22 cellular contexts compared by ENCODE assay signal in the genomic region with DNA sequence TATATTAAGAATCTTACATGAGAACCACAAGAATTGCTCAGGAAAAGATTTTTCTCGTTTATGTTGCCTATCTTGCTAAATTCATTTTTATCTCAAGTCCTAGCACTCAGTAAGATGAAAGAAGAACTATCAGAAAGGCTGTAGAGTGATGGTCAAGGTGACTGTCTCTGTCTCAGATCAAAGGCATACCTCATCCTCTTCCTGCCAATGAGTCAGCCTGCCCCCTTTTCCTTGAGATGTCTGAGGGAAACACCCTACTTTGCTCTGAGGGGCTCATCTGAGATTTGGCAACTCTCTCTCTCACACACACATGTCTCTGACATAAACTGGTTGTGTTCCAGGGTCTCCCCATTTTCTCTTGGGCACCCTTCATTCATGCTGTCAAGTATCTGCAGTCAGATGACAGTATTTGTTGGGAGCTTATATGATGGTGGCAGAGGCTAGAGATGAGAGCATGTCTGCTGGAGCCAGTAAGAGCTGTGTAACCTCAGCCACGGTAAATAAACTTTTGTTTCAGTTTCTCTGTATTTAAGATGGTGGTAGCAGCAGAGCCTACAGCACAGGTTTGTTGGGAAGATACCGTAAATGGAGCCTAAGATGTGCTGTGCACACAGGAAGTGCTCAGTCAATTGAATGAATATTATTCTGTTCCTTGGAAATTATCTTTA. TPM values are rescaled to one million over a fixed set of nuclear protein-coding genes. Genes with fewer than 3 reads are reported as not detected.
DNase-seq lines count a peak whose midpoint lies in the region; ATAC-seq and TF ChIP-seq lines count a peak whose summit lies in the region.
"Had no signal": no experiment of that assay in that cellular context is flagged by ENCODE, and none has a peak within 500 bp of the region (broad histone marks: within the 10 kb centered on the region; RNA-seq: fewer than 3 reads in every experiment).

No MANE protein-coding gene starts in this region.

- no peaks in the 10 kb centered on the region for H3K36me3 ChIP-seq in MM.1S (replicated peaks; ENCODE audit: insufficient read depth, low read length)
- H3K36me3 ChIP-seq in CD8-positive, alpha-beta memory T cell (ENCODE audit: insufficient read depth, low read length), result no peaks in the 10 kb centered on the region
- H3K36me3 ChIP-seq in PC-9 (ENCODE audit: low read depth), result no peaks in the 10 kb centered on the region
- H3K36me3 ChIP-seq: MG63, Peyer's patch had no signal

- H3K79me2 ChIP-seq in MM.1S (ENCODE audit: low read length) (no peaks in the 10 kb centered on the region), PC-9 (ENCODE audit: low read depth) (no peaks in the 10 kb centered on the region)

- H3K9ac ChIP-seq in MM.1S (ENCODE audit: low read length), result no peak overlapping the region

- H3K27me3 ChIP-seq in MM.1S (replicated peaks; ENCODE audit: insufficient read depth, low read length) (no peaks in the 10 kb centered on the region), PC-9 (ENCODE audit: insufficient read depth, low read depth) (no peaks in the 10 kb centered on the region)
- H3K27me3 ChIP-seq in CD8-positive, alpha-beta memory T cell (ENCODE audit: insufficient read depth, low read length, poor library complexity, severe bottlenecking), result no peaks in the 10 kb centered on the region
- H3K27me3 ChIP-seq: MG63, Peyer's patch had no signal

- no peaks in the 10 kb centered on the region for H3K9me3 Mint-ChIP-seq in activated naive CD8-positive, alpha-beta T cell treated with anti-CD3 and anti-CD28 coated beads, Interleukin-2, amount 10 ng/mL, durations not matched to agents 7 days and 5 days
- no peaks in the 10 kb centered on the region for H3K9me3 Mint-ChIP-seq in activated naive CD8-positive, alpha-beta T cell treated with anti-CD3 and anti-CD28 coated beads for 36 hours
- no peaks in the 10 kb centered on the region for H3K9me3 Mint-ChIP-seq in activated CD8-positive, alpha-beta T cell treated with anti-CD3 and anti-CD28 coated beads for 36 hours
- no peaks in the 10 kb centered on the region for H3K9me3 Mint-ChIP-seq in stimulated activated effector memory CD8-positive, alpha-beta T cell treated with anti-CD3 and anti-CD28 coated beads, Interleukin-12 subunit alpha, Interleukin-12 subunit beta, amount 100 ng/mL, for 72 hours
- H3K9me3 Mint-ChIP-seq in CD8-positive, alpha-beta memory T cell, result no peaks in the 10 kb centered on the region
- H3K9me3 Mint-ChIP-seq: T-cell had no signal

- intact Hi-C loops in activated CD8-positive, alpha-beta T cell treated with anti-CD3 and anti-CD28 coated beads for 36 hours (cut with micrococcal nuclease), result no loop called here
- intact Hi-C loops in PC-9 (cut with micrococcal nuclease; ENCODE audit: unreplicated experiment), result no loop called here

- CTCF ChIA-PET in activated CD8-positive, alpha-beta T cell treated with anti-CD3 and anti-CD28 coated beads for 36 hours (lab: Charles Lee), result no interaction called here
- CTCF ChIA-PET in CD8-positive, alpha-beta memory T cell (lab: Charles Lee), result no interaction called here
- CTCF ChIA-PET in PC-9 (lab: Charles Lee), result no interaction called here

- no peaks in the 10 kb centered on the region for H3K9me3 ChIP-seq in MM.1S (replicated peaks; ENCODE audit: insufficient read depth, low read length)
- no peaks in the 10 kb centered on the region for H3K9me3 ChIP-seq in CD8-positive, alpha-beta memory T cell (ENCODE audit: low read length)
- no peaks in the 10 kb centered on the region for H3K9me3 ChIP-seq in PC-9 (ENCODE audit: insufficient read depth, low read depth)
- H3K9me3 ChIP-seq: MG63, Peyer's patch had no signal

- POLR2A ChIA-PET in activated naive CD8-positive, alpha-beta T cell treated with anti-CD3 and anti-CD28 coated beads, Interleukin-2, amount 10 ng/mL, durations not matched to agents 7 days and 5 days (lab: Charles Lee), result no interaction called here
- POLR2A ChIA-PET in activated CD8-positive, alpha-beta T cell treated with anti-CD3 and anti-CD28 coated beads for 36 hours (lab: Charles Lee), result no interaction called here
- POLR2A ChIA-PET in CD8-positive, alpha-beta memory T cell (lab: Charles Lee), result no interaction called here
- POLR2A ChIA-PET in PC-9 (lab: Charles Lee; ENCODE audit: unreplicated experiment), result no interaction called here

- peak overlapping the region; percentile 30 for H3K4me3 Mint-ChIP-seq in activated naive CD8-positive, alpha-beta T cell treated with anti-CD3 and anti-CD28 coated beads, Interleukin-2, amount 10 ng/mL, durations not matched to agents 7 days and 5 days
- no peak overlapping the region for H3K4me3 Mint-ChIP-seq in activated naive CD8-positive, alpha-beta T cell treated with anti-CD3 and anti-CD28 coated beads for 36 hours
- H3K4me3 Mint-ChIP-seq in activated CD8-positive, alpha-beta T cell treated with anti-CD3 and anti-CD28 coated beads for 36 hours, result no peak overlapping the region
- H3K4me3 Mint-ChIP-seq in stimulated activated effector memory CD8-positive, alpha-beta T cell treated with anti-CD3 and anti-CD28 coated beads, Interleukin-12 subunit alpha, Interleukin-12 subunit beta, amount 100 ng/mL, for 72 hours, result no peak overlapping the region
- no peak overlapping the region for H3K4me3 Mint-ChIP-seq in CD8-positive, alpha-beta memory T cell
- H3K4me3 Mint-ChIP-seq: T-cell had no signal

- H3K9me2 ChIP-seq in MM.1S (replicated peaks; ENCODE audit: insufficient read depth, low read length) (no peaks in the 10 kb centered on the region), PC-9 (ENCODE audit: insufficient read depth) (no peaks in the 10 kb centered on the region)

- TF ChIP-seq CTCF in MM.1S (IDR thresholded peaks at IDR 0.05; ENCODE audit: low read length) (no peak), PC-9 (conservative IDR thresholded peaks at IDR 0.05) (no peak)
- no peak for TF ChIP-seq CTCF in activated CD8-positive, alpha-beta T cell treated with anti-CD3 and anti-CD28 coated beads for 36 hours (IDR thresholded peaks at IDR 0.05)

- H3K4me1 ChIP-seq in MM.1S (ENCODE audit: low read length) (no peaks in the 10 kb centered on the region), PC-9 (replicated peaks; ENCODE audit: insufficient read depth) (no peaks in the 10 kb centered on the region)
- no peaks in the 10 kb centered on the region for H3K4me1 ChIP-seq in CD8-positive, alpha-beta memory T cell (ENCODE audit: insufficient read depth, low read length)
- H3K4me1 ChIP-seq: Peyer's patch had no signal

- H3K4me2 ChIP-seq in MM.1S (ENCODE audit: low read depth, low read length) (peak overlapping the region; percentile 10; the same call in 1 of the 2 replicates), PC-9 (no peak overlapping the region)

- H3K27ac ChIP-seq in MM.1S (ENCODE audit: low read length), result no peak overlapping the region
- no peak overlapping the region for H3K27ac ChIP-seq in CD8-positive, alpha-beta memory T cell (ENCODE audit: low read depth, low read length)
- H3K27ac ChIP-seq in PC-9, result no peak overlapping the region
- H3K27ac ChIP-seq: Peyer's patch had no signal

- no peak for DNase-seq in activated naive CD8-positive, alpha-beta T cell treated with anti-CD3 and anti-CD28 coated beads, Interleukin-2, amount 10 ng/mL, durations not matched to agents 7 days and 5 days
- no peak for DNase-seq in activated naive CD8-positive, alpha-beta T cell treated with anti-CD3 and anti-CD28 coated beads for 36 hours
- DNase-seq in MM.1S, result no peak
- DNase-seq in activated CD8-positive, alpha-beta T cell treated with anti-CD3 and anti-CD28 coated beads for 36 hours, result peak; percentile 2
- DNase-seq in stimulated activated effector memory CD8-positive, alpha-beta T cell treated with anti-CD3 and anti-CD28 coated beads, Interleukin-12 subunit alpha, Interleukin-12 subunit beta, amount 100 ng/mL, for 72 hours (ENCODE audit: low spot score in 2 of 2), result no peak
- no peak for DNase-seq in CD8-positive, alpha-beta memory T cell
- no peak for DNase-seq in PC-9
- DNase-seq: DMS53, IMR-90, KG1, MG63, NCI-H2029, NCI-H446 treated with DMSO at 0.1 percent for 48 hours, NCI-H526 treated with DMSO at 0.1 percent for 48 hours, Peyer's patch, T-cell had no signal

- H2AFZ ChIP-seq in MM.1S (ENCODE audit: low read length) (peak overlapping the region; percentile 29; the same call in 1 of the 2 replicates), PC-9 (no peak overlapping the region)

- peaks cover 11% of the 10 kb centered on the region for H3K4me1 Mint-ChIP-seq in activated naive CD8-positive, alpha-beta T cell treated with anti-CD3 and anti-CD28 coated beads, Interleukin-2, amount 10 ng/mL, durations not matched to agents 7 days and 5 days
- no peaks in the 10 kb centered on the region for H3K4me1 Mint-ChIP-seq in activated naive CD8-positive, alpha-beta T cell treated with anti-CD3 and anti-CD28 coated beads for 36 hours
- H3K4me1 Mint-ChIP-seq in activated CD8-positive, alpha-beta T cell treated with anti-CD3 and anti-CD28 coated beads for 36 hours (ENCODE audit: low read depth), result peaks cover 2% of the 10 kb centered on the region
- H3K4me1 Mint-ChIP-seq in stimulated activated effector memory CD8-positive, alpha-beta T cell treated with anti-CD3 and anti-CD28 coated beads, Interleukin-12 subunit alpha, Interleukin-12 subunit beta, amount 100 ng/mL, for 72 hours, result no peaks in the 10 kb centered on the region
- H3K4me1 Mint-ChIP-seq in CD8-positive, alpha-beta memory T cell, result peaks cover 0 to 5% (median 0%) of the 10 kb centered on the region in 3 donors

- no peak overlapping the region for H3K27ac Mint-ChIP-seq in activated naive CD8-positive, alpha-beta T cell treated with anti-CD3 and anti-CD28 coated beads, Interleukin-2, amount 10 ng/mL, durations not matched to agents 7 days and 5 days
- H3K27ac Mint-ChIP-seq in activated naive CD8-positive, alpha-beta T cell treated with anti-CD3 and anti-CD28 coated beads for 36 hours, result no peak overlapping the region
- H3K27ac Mint-ChIP-seq in activated CD8-positive, alpha-beta T cell treated with anti-CD3 and anti-CD28 coated beads for 36 hours, result no peak overlapping the region
- no peak overlapping the region for H3K27ac Mint-ChIP-seq in stimulated activated effector memory CD8-positive, alpha-beta T cell treated with anti-CD3 and anti-CD28 coated beads, Interleukin-12 subunit alpha, Interleukin-12 subunit beta, amount 100 ng/mL, for 72 hours
- H3K27ac Mint-ChIP-seq in CD8-positive, alpha-beta memory T cell, result no peak overlapping the region
- H3K27ac Mint-ChIP-seq: T-cell had no signal

- H3K36me3 Mint-ChIP-seq in activated naive CD8-positive, alpha-beta T cell treated with anti-CD3 and anti-CD28 coated beads, Interleukin-2, amount 10 ng/mL, durations not matched to agents 7 days and 5 days, result no peaks in the 10 kb centered on the region
- no peaks in the 10 kb centered on the region for H3K36me3 Mint-ChIP-seq in activated naive CD8-positive, alpha-beta T cell treated with anti-CD3 and anti-CD28 coated beads for 36 hours
- no peaks in the 10 kb centered on the region for H3K36me3 Mint-ChIP-seq in activated CD8-positive, alpha-beta T cell treated with anti-CD3 and anti-CD28 coated beads for 36 hours (ENCODE audit: low read depth)
- no peaks in the 10 kb centered on the region for H3K36me3 Mint-ChIP-seq in stimulated activated effector memory CD8-positive, alpha-beta T cell treated with anti-CD3 and anti-CD28 coated beads, Interleukin-12 subunit alpha, Interleukin-12 subunit beta, amount 100 ng/mL, for 72 hours
- no peaks in the 10 kb centered on the region for H3K36me3 Mint-ChIP-seq in CD8-positive, alpha-beta memory T cell
- H3K36me3 Mint-ChIP-seq: T-cell had no signal

- H4K20me1 ChIP-seq in MM.1S (ENCODE audit: insufficient read depth, low read length) (no peaks in the 10 kb centered on the region), PC-9 (ENCODE audit: insufficient read depth) (no peaks in the 10 kb centered on the region)

- ATAC-seq in activated naive CD8-positive, alpha-beta T cell treated with anti-CD3 and anti-CD28 coated beads, Interleukin-2, amount 10 ng/mL, durations not matched to agents 7 days and 5 days (ENCODE audit: low read depth), result peak; percentile 71
- ATAC-seq in activated CD8-positive, alpha-beta T cell treated with anti-CD3 and anti-CD28 coated beads for 36 hours, result peak; percentile 65
- ATAC-seq in stimulated activated effector memory CD8-positive, alpha-beta T cell treated with anti-CD3 and anti-CD28 coated beads, Interleukin-12 subunit alpha, Interleukin-12 subunit beta, amount 100 ng/mL, for 72 hours, result peak; percentile 45
- ATAC-seq in HG03457 (IDR thresholded peaks at IDR 0.05; ENCODE audit: unreplicated experiment), result no peak
- ATAC-seq: T-cell had no signal

- H3K4me3 ChIP-seq in MM.1S (ENCODE audit: low read length), result no peak overlapping the region
- no peak overlapping the region for H3K4me3 ChIP-seq in CD8-positive, alpha-beta memory T cell (ENCODE audit: low read length)
- no peak overlapping the region for H3K4me3 ChIP-seq in PC-9
- H3K4me3 ChIP-seq: MG63, Peyer's patch had no signal

- H3F3A ChIP-seq in MM.1S (ENCODE audit: insufficient read depth, low read length) (no peaks in the 10 kb centered on the region), PC-9 (ENCODE audit: insufficient read depth, low read depth) (no peaks in the 10 kb centered on the region)

- no TSS peak for BruUV-seq in PC-9 (replicated peaks; lab: Mats Ljungman, UMichigan)

- peaks cover 17% of the 10 kb centered on the region for H3K27me3 Mint-ChIP-seq in activated naive CD8-positive, alpha-beta T cell treated with anti-CD3 and anti-CD28 coated beads, Interleukin-2, amount 10 ng/mL, durations not matched to agents 7 days and 5 days
- H3K27me3 Mint-ChIP-seq in activated naive CD8-positive, alpha-beta T cell treated with anti-CD3 and anti-CD28 coated beads for 36 hours, result peaks cover 3% of the 10 kb centered on the region
- H3K27me3 Mint-ChIP-seq in activated CD8-positive, alpha-beta T cell treated with anti-CD3 and anti-CD28 coated beads for 36 hours, result peaks cover 5% of the 10 kb centered on the region
- H3K27me3 Mint-ChIP-seq in CD8-positive, alpha-beta memory T cell, result peaks cover 0 to 3% of the 10 kb centered on the region in 2 donors

RNA-seq across cellular contexts. Expression of a gene that starts 1.6 kb away (rescaled TPM):
- total RNA-seq in activated naive CD8-positive, alpha-beta T cell treated with anti-CD3 and anti-CD28 coated beads, Interleukin-2, amount 10 ng/mL, durations not matched to agents 7 days and 5 days, result not detected
- total RNA-seq in activated naive CD8-positive, alpha-beta T cell treated with anti-CD3 and anti-CD28 coated beads for 36 hours, result not detected
- total RNA-seq in activated CD8-positive, alpha-beta T cell treated with anti-CD3 and anti-CD28 coated beads for 36 hours, result not detected
- total RNA-seq in CD8-positive, alpha-beta memory T cell, result not detected
- not detected for polyA plus RNA-seq in CD8-positive, alpha-beta memory T cell
- not detected in 2 replicates for total RNA-seq in PC-9 (2021)
- total RNA-seq: A172, Daoy, G401, H4, IMR-90, T-cell had no signal
- polyA plus RNA-seq: BJ, IMR-90 had no signal

RNA-seq across cellular contexts. Expression of a gene that starts 20.8 kb away (rescaled TPM):
- total RNA-seq in activated naive CD8-positive, alpha-beta T cell treated with anti-CD3 and anti-CD28 coated beads, Interleukin-2, amount 10 ng/mL, durations not matched to agents 7 days and 5 days, result not detected
- under 1 TPM in 1 of 2 experiments, not detected in 1; 0.14 TPM for total RNA-seq in activated naive CD8-positive, alpha-beta T cell treated with anti-CD3 and anti-CD28 coated beads for 36 hours
- not detected for total RNA-seq in activated CD8-positive, alpha-beta T cell treated with anti-CD3 and anti-CD28 coated beads for 36 hours
- total RNA-seq in CD8-positive, alpha-beta memory T cell, result not detected
- polyA plus RNA-seq in CD8-positive, alpha-beta memory T cell, result not detected
- not detected in 2 replicates for total RNA-seq in PC-9 (2021)
- total RNA-seq: A172, Daoy, H4, Peyer's patch, T-cell had no signal
- polyA plus RNA-seq: BJ had no signal
